ENCODE assay signal across 8 cellular contexts in the genomic region with DNA sequence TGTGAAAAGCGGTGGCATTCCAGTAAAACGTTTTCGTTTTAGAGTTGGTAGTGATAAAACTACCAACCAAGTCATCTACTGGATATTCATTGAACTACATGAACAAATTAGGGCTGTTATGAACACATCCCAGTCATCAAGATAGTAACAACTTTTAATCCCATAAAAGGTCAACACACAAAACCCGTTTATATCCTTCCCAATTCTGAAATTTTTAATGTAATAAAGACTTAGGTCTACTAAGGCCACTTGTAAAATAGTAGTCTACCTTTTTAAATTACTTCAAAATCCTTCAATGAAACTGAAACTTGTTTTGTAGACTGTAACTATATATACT. TPM values are rescaled to one million over a fixed set of nuclear protein-coding genes. Genes with fewer than 3 reads are reported as not detected.
DNase-seq lines count a peak whose midpoint lies in the region; ATAC-seq and TF ChIP-seq lines count a peak whose summit lies in the region.

No MANE protein-coding gene starts in this region.

- no peaks in the 10 kb centered on the region for H3K27me3 Mint-ChIP-seq in MCF 10A (ENCODE audit: insufficient read depth, unreplicated experiment)
- no peaks in the 10 kb centered on the region for H3K27me3 Mint-ChIP-seq in naive thymus-derived CD4-positive, alpha-beta T cell

- CTCF ChIA-PET in BJ (lab: Yijun Ruan, JAX) = no interaction called here
- CTCF ChIA-PET in MCF 10A (lab: Yijun Ruan, JAX) = interaction anchor here (0.7 to 4.4 kb wide), 2 partner anchors 24 to 75 kb away, joined by 3 to 14 read pairs; no protein-coding TSS in a partner anchor
- CTCF ChIA-PET in naive thymus-derived CD4-positive, alpha-beta T cell (lab: Charles Lee) = no interaction called here

- intact Hi-C loops in MCF 10A (cut with micrococcal nuclease) = loop anchor here (1.0 to 5.0 kb wide), 2 partner anchors 45 to 284 kb away; a partner anchor contains a TSS
- intact Hi-C loops in naive thymus-derived CD4-positive, alpha-beta T cell (cut with micrococcal nuclease) = loop anchor here in 1 of 2 donors (5.0 to 10.0 kb wide), 5 partner anchors 1065 to 1885 kb away; a partner anchor contains a TSS

- H3K36me3 ChIP-seq in BJ (ENCODE audit: control insufficient read depth, insufficient read depth, low read length) (no peaks in the 10 kb centered on the region), KOPT-K1 (ENCODE audit: insufficient read depth, low read length) (peaks cover 27% of the 10 kb centered on the region)
- H3K36me3 ChIP-seq in naive thymus-derived CD4-positive, alpha-beta T cell (ENCODE audit: control insufficient read depth in 2 of 3, insufficient read depth in 3 of 3, low read length in 3 of 3) = peaks cover 0 to 6% (median 3%) of the 10 kb centered on the region in 3 experiments

- H3K27ac Mint-ChIP-seq in MCF 10A (ENCODE audit: low read depth, unreplicated experiment) = peak overlapping the region; percentile 79
- H3K27ac Mint-ChIP-seq in naive thymus-derived CD4-positive, alpha-beta T cell = peak overlapping the region in 8 of 9 donors; percentile 93 to 100 (median 98)

- H3K27me3 ChIP-seq in BJ (ENCODE audit: control insufficient read depth, insufficient read depth, low read length) = no peaks in the 10 kb centered on the region
- no peaks in the 10 kb centered on the region for H3K27me3 ChIP-seq in naive thymus-derived CD4-positive, alpha-beta T cell (ENCODE audit: control insufficient read depth in 2 of 2, insufficient read depth in 2 of 2, low read length in 2 of 2)

- DNase-seq in BJ (ENCODE audit: low read depth) (no peak), MCF 10A (ENCODE audit: unreplicated experiment) (peak; percentile 4), NCI-H187 (lab: John Stamatoyannopoulos, UW) (no peak)
- DNase-seq in naive thymus-derived CD4-positive, alpha-beta T cell = no peak

- peak overlapping the region; percentile 95 for H3K27ac ChIP-seq in KOPT-K1 (ENCODE audit: low read depth, low read length, poor library complexity, severe bottlenecking)
- H3K27ac ChIP-seq in naive thymus-derived CD4-positive, alpha-beta T cell (ENCODE audit: low read depth, low read length) = peak overlapping the region; percentile 89

- H3K9me3 Mint-ChIP-seq in MCF 10A (ENCODE audit: unreplicated experiment) = no peaks in the 10 kb centered on the region
- no peaks in the 10 kb centered on the region for H3K9me3 Mint-ChIP-seq in naive thymus-derived CD4-positive, alpha-beta T cell

- POLR2A ChIA-PET in BJ (lab: Charles Lee) = no interaction called here
- POLR2A ChIA-PET in MCF 10A (lab: Yijun Ruan, JAX) = interaction anchor here (2.5 to 4.6 kb wide), 6 partner anchors 11 to 571 kb away, joined by 15 to 186 read pairs (median 34); a partner anchor contains a TSS
- POLR2A ChIA-PET in naive thymus-derived CD4-positive, alpha-beta T cell (lab: Charles Lee) = no interaction called here

- peaks cover 13 to 33% of the 10 kb centered on the region in 2 donors for H3K4me1 ChIP-seq in naive thymus-derived CD4-positive, alpha-beta T cell (ENCODE audit: control insufficient read depth in 2 of 2, insufficient read depth in 2 of 2, low read length in 2 of 2)

- peaks cover 17% of the 10 kb centered on the region for H3K4me1 Mint-ChIP-seq in MCF 10A (ENCODE audit: insufficient read depth, unreplicated experiment)
- H3K4me1 Mint-ChIP-seq in naive thymus-derived CD4-positive, alpha-beta T cell = peaks cover 23 to 65% (median 42%) of the 10 kb centered on the region in 7 donors

- BruUV-seq in MCF 10A (replicated peaks; lab: Mats Ljungman, UMichigan) = no TSS peak

- no peak for ATAC-seq in naive thymus-derived CD4-positive, alpha-beta T cell
- no peak for ATAC-seq in GM21381 (IDR thresholded peaks at IDR 0.05; ENCODE audit: unreplicated experiment)
- ATAC-seq in HG02885 (IDR thresholded peaks at IDR 0.05; ENCODE audit: poor library complexity, unreplicated experiment) = no peak
- no peak for ATAC-seq in GM21390 (IDR thresholded peaks at IDR 0.05; ENCODE audit: unreplicated experiment)

- TF ChIP-seq CTCF in BJ (IDR thresholded peaks at IDR 0.05; ENCODE audit: insufficient read depth, low read depth, low read length) (no peak), MCF 10A (IDR thresholded peaks at IDR 0.05; ENCODE audit: unreplicated experiment) (no peak)

- peak overlapping the region; percentile 78 for H3K4me3 ChIP-seq in BJ (ENCODE audit: low read depth, low read length)
- H3K4me3 ChIP-seq in naive thymus-derived CD4-positive, alpha-beta T cell (ENCODE audit: low read length) = peak overlapping the region; percentile 75

- H3K9me3 ChIP-seq in KOPT-K1 (ENCODE audit: insufficient read depth, low read length, poor library complexity, severe bottlenecking) = no peaks in the 10 kb centered on the region
- H3K9me3 ChIP-seq in naive thymus-derived CD4-positive, alpha-beta T cell (ENCODE audit: control insufficient read depth in 2 of 3, low read length in 3 of 3) = no peaks in the 10 kb centered on the region

- H3K4me3 Mint-ChIP-seq in MCF 10A (ENCODE audit: unreplicated experiment) = peak overlapping the region; percentile 95
- H3K4me3 Mint-ChIP-seq in naive thymus-derived CD4-positive, alpha-beta T cell = peak overlapping the region; percentile 90 to 100 (median 94)

- peaks cover 28% of the 10 kb centered on the region for H3K36me3 Mint-ChIP-seq in MCF 10A (ENCODE audit: insufficient read depth, unreplicated experiment)
- H3K36me3 Mint-ChIP-seq in naive thymus-derived CD4-positive, alpha-beta T cell = peaks cover 3 to 13% (median 8%) of the 10 kb centered on the region in 5 donors

RNA-seq across cellular contexts. Expression of a gene that starts 1.2 kb away (rescaled TPM):
- polyA plus RNA-seq in BJ (2011; rRNA removed) = 13.7 and 36.1 TPM in 2 replicates
- 11.1 and 12.3 TPM in 2 replicates for polyA minus RNA-seq in BJ (2011; rRNA and poly(A)+ RNA removed)
- 75.2 and 80.7 TPM in 2 replicates for total RNA-seq in MCF 10A (2022)
- 10 to 100 TPM; 33.5 to 53.4 (median 46.1) TPM for total RNA-seq in naive thymus-derived CD4-positive, alpha-beta T cell
- 10 to 100 TPM; 34.5 to 38.4 TPM for polyA plus RNA-seq in naive thymus-derived CD4-positive, alpha-beta T cell

RNA-seq across cellular contexts. Expression of a gene that starts 46.5 kb away (rescaled TPM):
- polyA plus RNA-seq in BJ (2011; rRNA removed) = 0.42 and 0.44 TPM in 2 replicates
- polyA minus RNA-seq in BJ (2011; rRNA and poly(A)+ RNA removed) = 0.47 and 0.57 TPM in 2 replicates
- total RNA-seq in MCF 10A (2022) = 0.56 and 0.68 TPM in 2 replicates
- 1 to 10 TPM in 2 of 5 experiments, under 1 TPM in 3; 0.32 to 1.6 (median 0.85) TPM for total RNA-seq in naive thymus-derived CD4-positive, alpha-beta T cell
- polyA plus RNA-seq in naive thymus-derived CD4-positive, alpha-beta T cell = under 1 TPM in 1 of 2 donors, not detected in 1; 0.25 TPM

RNA-seq across cellular contexts. Expression of a gene that starts 46.6 kb away (rescaled TPM):
- polyA plus RNA-seq in BJ (2011; rRNA removed) = 29.6 and 66.9 TPM in 2 replicates
- 55.7 and 87.5 TPM in 2 replicates for polyA minus RNA-seq in BJ (2011; rRNA and poly(A)+ RNA removed)
- 55.5 and 64.1 TPM in 2 replicates for total RNA-seq in MCF 10A (2022)
- total RNA-seq in naive thymus-derived CD4-positive, alpha-beta T cell = 100 to 1,000 TPM in 1 of 5 experiments, 10 to 100 TPM in 4; 85.9 to 109 (median 93.5) TPM
- 10 to 100 TPM; 24.0 to 32.7 TPM for polyA plus RNA-seq in naive thymus-derived CD4-positive, alpha-beta T cell
